In the genomic region with DNA sequence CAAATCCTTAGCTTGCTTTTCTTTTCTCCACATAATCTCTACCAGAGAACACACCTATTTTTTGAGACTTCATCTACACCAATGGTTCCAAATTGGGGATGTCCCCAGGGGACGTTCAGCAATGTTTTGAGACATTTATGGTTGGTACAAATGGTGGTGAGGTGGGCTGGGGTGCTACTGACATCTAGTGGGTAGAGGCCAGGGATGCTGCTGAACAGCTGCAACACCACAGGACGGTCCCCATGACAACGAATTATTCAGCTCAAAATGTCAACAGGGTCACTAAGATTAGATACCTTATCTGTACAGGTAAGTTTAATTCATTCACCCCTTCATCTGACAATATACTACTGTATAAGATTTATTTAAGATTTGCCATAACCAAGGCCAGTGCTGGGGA, we compare ENCODE assay signal across 9 cellular contexts. TPM values are rescaled to one million over a fixed set of nuclear protein-coding genes. Genes with fewer than 3 reads are reported as not detected.
A peak's percentile ranks its signal among the peaks of the same experiment; 100 is the strongest.
DNase-seq lines count a peak whose midpoint lies in the region; ATAC-seq and TF ChIP-seq lines count a peak whose summit lies in the region.
"Had no signal": no experiment of that assay in that cellular context is flagged by ENCODE, and none has a peak within 500 bp of the region (broad histone marks: within the 10 kb centered on the region; RNA-seq: fewer than 3 reads in every experiment).

No MANE protein-coding gene starts in this region.

- peaks cover 0 to 13% of the 10 kb centered on the region in 2 donors for H3K36me3 ChIP-seq in vagina
- H3K36me3 ChIP-seq in colonic mucosa, result no peaks in the 10 kb centered on the region

- TF ChIP-seq CTCF in foreskin keratinocyte (conservative IDR thresholded peaks at IDR 0.05) (peak; percentile 48), vagina (IDR thresholded peaks at IDR 0.05) (no peak), colonic mucosa (IDR thresholded peaks at IDR 0.05) (no peak)

- H3K27ac ChIP-seq in foreskin keratinocyte (no peak overlapping the region), vagina (peak overlapping the region; percentile 81), colonic mucosa (no peak overlapping the region)

- no peak for ATAC-seq in foreskin keratinocyte

- H3K9me3 ChIP-seq in vagina, result no peaks in the 10 kb centered on the region
- H3K9me3 ChIP-seq in colonic mucosa, result no peaks in the 10 kb centered on the region

- TF ChIP-seq POLR2A in vagina (IDR thresholded peaks at IDR 0.05), result no peak

- intact Hi-C loops in vagina (cut with DNase I) (no loop called here), colonic mucosa (cut with DNase I) (no loop called here)

- peaks cover 6% of the 10 kb centered on the region for H3K4me1 ChIP-seq in foreskin keratinocyte
- peaks cover 36% of the 10 kb centered on the region for H3K4me1 ChIP-seq in vagina
- peaks cover 7% of the 10 kb centered on the region for H3K4me1 ChIP-seq in colonic mucosa

- DNase-seq in stimulated activated CD4-positive, alpha-beta T cell treated with anti-CD3 and anti-CD28 coated beads, Interleukin-1b, Interleukin-23, amount 100 ng/mL, for 48 hours, result peak; percentile 18
- DNase-seq in stimulated activated CD4-positive, alpha-beta T cell treated with anti-CD3 and anti-CD28 coated beads, Interleukin-2, amount 100 ng/mL, for 48 hours, result no peak
- peak; percentile 7 for DNase-seq in RPMI8226
- DNase-seq in foreskin keratinocyte, result no peak
- no peak for DNase-seq in vagina (ENCODE audit: extremely low spot score in 2 of 2)
- DNase-seq in dedifferentiated amniotic fluid mesenchymal stem cell (ENCODE audit: extremely low spot score), result no peak
- DNase-seq in NOMO-1 treated with DMSO at 0.1 percent for 48 hours (lab: John Stamatoyannopoulos, UW; ENCODE audit: unreplicated experiment), result no peak
- no peak for DNase-seq in colonic mucosa
- DNase-seq: activated CD4-positive, CD25-positive, alpha-beta regulatory T cell treated with anti-CD3 and anti-CD28 coated beads, Interleukin-2, amount 50 U/mL, for 72 hours had no signal

- H3K27me3 ChIP-seq in foreskin keratinocyte (no peaks in the 10 kb centered on the region), vagina (no peaks in the 10 kb centered on the region), colonic mucosa (no peaks in the 10 kb centered on the region)

- H3K9ac ChIP-seq in colonic mucosa (ENCODE audit: low read depth in 2 of 2, low read length in 2 of 2), result no peak overlapping the region

- no peak overlapping the region for H3K4me3 ChIP-seq in vagina
- H3K4me3 ChIP-seq in colonic mucosa, result no peak overlapping the region

RNA-seq across cellular contexts. Expression of gene GK5, which starts 14.4 kb away (rescaled TPM):
- 6.7 and 8.7 TPM in 2 replicates for total RNA-seq in foreskin keratinocyte
- 1.7 and 2.1 TPM in 2 replicates for polyA plus RNA-seq in foreskin keratinocyte
- 30.9 TPM for total RNA-seq in vagina
- total RNA-seq in colonic mucosa, result 10 to 100 TPM; 35.2 to 40.7 TPM

Comparison
In these comparisons a context has a peak if more than half of its experiments do, and no peak if none do; other contexts are left out.
1. DNase-seq: peak in stimulated activated CD4-positive, alpha-beta T cell treated with anti-CD3 and anti-CD28 coated beads, Interleukin-1b, Interleukin-23, amount 100 ng/mL, for 48 hours (single experiment) and RPMI8226 (single experiment); none in stimulated activated CD4-positive, alpha-beta T cell treated with anti-CD3 and anti-CD28 coated beads, Interleukin-2, amount 100 ng/mL, for 48 hours (0 of 2), foreskin keratinocyte (0 of 2), vagina (0 of 2), dedifferentiated amniotic fluid mesenchymal stem cell (single experiment), NOMO-1 treated with DMSO at 0.1 percent for 48 hours (single experiment) and colonic mucosa (single experiment).